9 cellular contexts compared by ENCODE assay signal in the genomic region with DNA sequence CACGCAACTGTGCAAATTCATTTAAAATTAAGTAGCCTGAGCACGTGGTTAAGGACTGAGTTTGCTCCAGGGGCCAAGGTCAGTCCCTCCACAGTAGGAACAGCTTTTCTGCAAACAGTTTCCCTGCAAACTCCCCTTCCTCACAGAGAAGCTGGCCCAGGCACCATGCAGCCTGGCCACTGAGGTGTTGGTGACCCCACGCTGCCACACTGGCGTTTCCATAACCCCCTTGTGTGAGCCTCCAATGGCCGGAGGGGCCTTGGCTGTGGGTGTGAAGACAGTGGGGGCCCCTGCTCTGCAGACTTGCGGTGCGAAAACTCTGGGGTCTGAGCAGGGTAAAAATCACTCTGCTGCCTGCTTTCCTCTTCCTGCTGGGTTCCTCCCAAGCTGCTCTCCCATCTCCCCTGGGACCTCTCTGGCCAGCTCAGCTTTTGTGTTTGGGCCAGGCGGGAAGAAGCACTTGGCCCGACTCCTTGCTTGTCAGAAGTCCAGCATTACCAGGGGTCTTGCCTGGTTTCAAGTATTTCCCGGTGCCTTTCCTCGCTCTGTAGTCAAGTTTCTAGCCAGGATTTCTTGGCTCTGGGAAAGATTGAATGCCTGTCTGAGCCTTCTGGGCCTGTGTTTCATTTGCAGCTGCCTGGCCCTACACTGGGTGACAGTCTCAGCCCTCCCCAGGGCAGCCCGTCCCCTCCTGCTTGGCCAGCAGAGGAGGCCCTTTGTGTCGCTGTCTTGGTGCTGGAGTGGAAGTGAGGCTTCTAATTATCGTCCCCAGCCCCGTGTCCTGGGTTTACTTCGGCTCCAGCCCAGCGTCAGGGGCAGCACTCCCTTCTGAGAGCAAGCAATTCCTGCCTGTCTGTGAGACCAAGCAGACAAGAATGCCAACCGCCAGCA.
A peak's percentile ranks its signal among the peaks of the same experiment; 100 is the strongest.
DNase-seq lines count a peak whose midpoint lies in the region; ATAC-seq and TF ChIP-seq lines count a peak whose summit lies in the region.
"Had no signal": no experiment of that assay in that cellular context is flagged by ENCODE, and none has a peak within 500 bp of the region (broad histone marks: within the 10 kb centered on the region; RNA-seq: fewer than 3 reads in every experiment).

No MANE protein-coding gene starts in this region.

- no peak for ATAC-seq in lung (ENCODE audit: insufficient read depth, low FRiP score)

- no peaks in the 10 kb centered on the region for H3K27me3 ChIP-seq in lung (ENCODE audit: control insufficient read depth, insufficient read depth)

- H3K4me3 ChIP-seq in cardiac fibroblast (replicated peaks in 1 of 2; ENCODE audit: low read depth in 2 of 2, low read length in 2 of 2) (no peak overlapping the region), lung (no peak overlapping the region)

- no peaks in the 10 kb centered on the region for H3K36me3 ChIP-seq in lung (ENCODE audit: control insufficient read depth in 2 of 2, insufficient read depth in 2 of 2, low read length in 2 of 2)

- TF ChIP-seq CTCF in cardiac fibroblast (IDR thresholded peaks at IDR 0.05; ENCODE audit: low read depth, low read length) (no peak), lung (IDR thresholded peaks at IDR 0.05; ENCODE audit: control extremely low read depth, extremely low read depth) (no peak)

- peaks cover 10% of the 10 kb centered on the region in 2 donors for H3K4me1 ChIP-seq in lung (ENCODE audit: control insufficient read depth in 2 of 2, insufficient read depth in 2 of 2, low read length in 2 of 2)

- H3K9me3 ChIP-seq in lung (ENCODE audit: control insufficient read depth in 2 of 2, insufficient read depth in 1 of 2, low read length in 1 of 2) = no peaks in the 10 kb centered on the region

- H3K27ac ChIP-seq in lung (ENCODE audit: low read depth in 1 of 2, low read length in 1 of 2) (peak overlapping the region; percentile 71 to 89), temporal lobe (ENCODE audit: low read depth, low read length) (peak overlapping the region; percentile 74)

- WGBS in lung, 2 donors = 64 to 72% methylated on average over 18 of the region's 18 CpGs

- peak; percentile 4 for DNase-seq in NCI-H2107 (lab: John Stamatoyannopoulos, UW)
- DNase-seq in cardiac fibroblast (ENCODE audit: low read depth in 2 of 2) = peak; percentile 94 to 99
- DNase-seq in lung (ENCODE audit: low spot score) = no peak
- no peak for DNase-seq in epidermal melanocyte (ENCODE audit: insufficient read length, low spot score)
- DNase-seq in RKO (ENCODE audit: low spot score) = no peak
- no peak for DNase-seq in GM19238 (ENCODE audit: insufficient read length, low spot score)
- no peak for DNase-seq in NCI-H748 (lab: John Stamatoyannopoulos, UW; ENCODE audit: unreplicated experiment)
- DNase-seq: NCI-H226 had no signal

Comparison
In these comparisons a context has a peak if more than half of its experiments do, and no peak if none do; other contexts are left out.
1. DNase-seq: peak in NCI-H2107 (single experiment) and cardiac fibroblast (2 of 2); none in lung (single experiment), epidermal melanocyte (single experiment), RKO (single experiment), GM19238 (single experiment) and NCI-H748 (single experiment).